In genomic region chrX:53081925-53082772, GRCh38 we compare ENCODE assay signal across 1 cellular context.
TF ChIP-seq lines count a peak whose summit lies in the region.

TSS of gene TSPYL2 (plus strand) at chrX:53082367. CDS start at chrX:53082499, 132 bp downstream.

TF ChIP-seq in HepG2, 621 proteins besides CTCF, POLR2A, EP300 and RAD21 (continued from another document and continues in another):
- TF ChIP-seq ARID4A (CRISPR knock-in tag; IDR thresholded peaks at IDR 0.05; ENCODE audit: borderline replicate concordance): peak; percentile 87; the same call in 1 of the 2 replicates
- peak; percentile 61; the same call in 1 of the 2 replicates for TF ChIP-seq CEBPB (IDR thresholded peaks at IDR 0.05; ENCODE audit: borderline replicate concordance, low read depth, low read length)
- TF ChIP-seq ZNF10 (CRISPR knock-in tag; IDR thresholded peaks at IDR 0.05; ENCODE audit: borderline replicate concordance, low read depth): no peak
- no peak for TF ChIP-seq CERS6 (CRISPR knock-in tag; IDR thresholded peaks at IDR 0.05)
- TF ChIP-seq KDM3A (CRISPR knock-in tag; IDR thresholded peaks at IDR 0.05; ENCODE audit: low read depth): no peak
- no peak for TF ChIP-seq MEF2D (CRISPR knock-in tag; IDR thresholded peaks at IDR 0.05)
- no peak for TF ChIP-seq KLF12 (CRISPR knock-in tag; IDR thresholded peaks at IDR 0.05; ENCODE audit: borderline replicate concordance)
- TF ChIP-seq ZNF138 (CRISPR knock-in tag; IDR thresholded peaks at IDR 0.05; ENCODE audit: low read depth): no peak
- TF ChIP-seq PCBP2 (optimal IDR thresholded peaks at IDR 0.05; ENCODE audit: low read depth, low read length, poor library complexity, severe bottlenecking): no peak
- TF ChIP-seq SMYD3 (CRISPR knock-in tag; IDR thresholded peaks at IDR 0.05): no peak
- peak; percentile 68 for TF ChIP-seq GABPB1 (CRISPR knock-in tag; IDR thresholded peaks at IDR 0.05)
- no peak for TF ChIP-seq TFAP4 (IDR thresholded peaks at IDR 0.05; ENCODE audit: borderline replicate concordance, low read depth)
- no peak for TF ChIP-seq TIGD3 (CRISPR knock-in tag; IDR thresholded peaks at IDR 0.05; ENCODE audit: borderline replicate concordance)
- no peak for TF ChIP-seq ZNF670 (CRISPR knock-in tag; IDR thresholded peaks at IDR 0.05; ENCODE audit: borderline replicate concordance)
- TF ChIP-seq NR2C2 (CRISPR knock-in tag; IDR thresholded peaks at IDR 0.05; ENCODE audit: borderline replicate concordance): peak; percentile 48
- TF ChIP-seq TFDP2 (CRISPR knock-in tag; IDR thresholded peaks at IDR 0.05): peak; percentile 58
- no peak for TF ChIP-seq MLLT10 (CRISPR knock-in tag; IDR thresholded peaks at IDR 0.05)
- no peak for TF ChIP-seq RBAK (CRISPR knock-in tag; IDR thresholded peaks at IDR 0.05)
- no peak for TF ChIP-seq ZNF598 (CRISPR knock-in tag; IDR thresholded peaks at IDR 0.05; ENCODE audit: borderline replicate concordance)
- TF ChIP-seq, protein P1, sequence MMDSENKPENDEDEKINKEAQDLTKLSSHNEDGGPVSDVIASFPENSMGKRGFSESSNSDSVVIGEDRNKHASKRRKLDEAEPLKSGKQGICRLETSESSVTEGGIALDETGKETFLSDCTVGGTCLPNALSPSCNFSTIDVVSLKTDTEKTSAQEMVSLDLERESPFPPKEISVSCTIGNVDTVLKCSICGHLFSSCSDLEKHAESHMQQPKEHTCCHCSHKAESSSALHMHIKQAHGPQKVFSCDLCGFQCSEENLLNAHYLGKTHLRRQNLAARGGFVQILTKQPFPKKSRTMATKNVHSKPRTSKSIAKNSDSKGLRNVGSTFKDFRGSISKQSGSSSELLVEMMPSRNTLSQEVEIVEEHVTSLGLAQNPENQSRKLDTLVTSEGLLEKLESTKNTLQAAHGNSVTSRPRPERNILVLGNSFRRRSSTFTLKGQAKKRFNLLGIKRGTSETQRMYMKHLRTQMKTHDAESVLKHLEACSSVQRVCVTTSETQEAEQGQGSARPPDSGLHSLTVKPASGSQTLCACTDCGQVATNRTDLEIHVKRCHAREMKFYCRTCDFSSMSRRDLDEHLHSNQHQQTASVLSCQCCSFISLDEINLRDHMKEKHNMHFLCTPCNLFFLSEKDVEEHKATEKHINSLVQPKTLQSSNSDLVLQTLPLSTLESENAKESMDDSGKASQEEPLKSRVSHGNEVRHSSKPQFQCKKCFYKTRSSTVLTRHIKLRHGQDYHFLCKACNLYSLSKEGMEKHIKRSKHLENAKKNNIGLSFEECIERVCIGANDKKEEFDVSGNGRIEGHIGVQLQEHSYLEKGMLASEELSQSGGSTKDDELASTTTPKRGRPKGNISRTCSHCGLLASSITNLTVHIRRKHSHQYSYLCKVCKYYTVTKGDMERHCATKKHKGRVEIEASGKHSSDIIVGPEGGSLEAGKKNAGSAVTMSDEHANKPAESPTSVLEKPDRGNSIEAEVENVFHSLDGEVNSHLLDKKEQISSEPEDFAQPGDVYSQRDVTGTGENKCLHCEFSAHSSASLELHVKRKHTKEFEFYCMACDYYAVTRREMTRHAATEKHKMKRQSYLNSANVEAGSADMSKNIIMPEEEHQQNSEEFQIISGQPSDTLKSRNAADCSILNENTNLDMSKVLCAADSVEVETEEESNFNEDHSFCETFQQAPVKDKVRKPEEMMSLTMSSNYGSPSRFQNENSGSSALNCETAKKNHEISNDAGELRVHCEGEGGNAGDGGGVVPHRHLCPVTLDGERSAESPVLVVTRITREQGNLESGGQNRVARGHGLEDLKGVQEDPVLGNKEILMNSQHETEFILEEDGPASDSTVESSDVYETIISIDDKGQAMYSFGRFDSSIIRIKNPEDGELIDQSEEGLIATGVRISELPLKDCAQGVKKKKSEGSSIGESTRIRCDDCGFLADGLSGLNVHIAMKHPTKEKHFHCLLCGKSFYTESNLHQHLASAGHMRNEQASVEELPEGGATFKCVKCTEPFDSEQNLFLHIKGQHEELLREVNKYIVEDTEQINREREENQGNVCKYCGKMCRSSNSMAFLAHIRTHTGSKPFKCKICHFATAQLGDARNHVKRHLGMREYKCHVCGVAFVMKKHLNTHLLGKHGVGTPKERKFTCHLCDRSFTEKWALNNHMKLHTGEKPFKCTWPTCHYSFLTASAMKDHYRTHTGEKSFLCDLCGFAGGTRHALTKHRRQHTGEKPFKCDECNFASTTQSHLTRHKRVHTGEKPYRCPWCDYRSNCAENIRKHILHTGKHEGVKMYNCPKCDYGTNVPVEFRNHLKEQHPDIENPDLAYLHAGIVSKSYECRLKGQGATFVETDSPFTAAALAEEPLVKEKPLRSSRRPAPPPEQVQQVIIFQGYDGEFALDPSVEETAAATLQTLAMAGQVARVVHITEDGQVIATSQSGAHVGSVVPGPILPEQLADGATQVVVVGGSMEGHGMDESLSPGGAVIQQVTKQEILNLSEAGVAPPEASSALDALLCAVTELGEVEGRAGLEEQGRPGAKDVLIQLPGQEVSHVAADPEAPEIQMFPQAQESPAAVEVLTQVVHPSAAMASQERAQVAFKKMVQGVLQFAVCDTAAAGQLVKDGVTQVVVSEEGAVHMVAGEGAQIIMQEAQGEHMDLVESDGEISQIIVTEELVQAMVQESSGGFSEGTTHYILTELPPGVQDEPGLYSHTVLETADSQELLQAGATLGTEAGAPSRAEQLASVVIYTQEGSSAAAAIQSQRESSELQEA (CRISPR knock-in tag; IDR thresholded peaks at IDR 0.05; ENCODE audit: not compliant biosample characterization): no peak
- no peak for TF ChIP-seq U2AF2 (IDR thresholded peaks at IDR 0.05; ENCODE audit: low read depth, low read length)
- TF ChIP-seq RBM22 (optimal IDR thresholded peaks at IDR 0.05; ENCODE audit: low read length): no peak
- TF ChIP-seq, protein P2, sequence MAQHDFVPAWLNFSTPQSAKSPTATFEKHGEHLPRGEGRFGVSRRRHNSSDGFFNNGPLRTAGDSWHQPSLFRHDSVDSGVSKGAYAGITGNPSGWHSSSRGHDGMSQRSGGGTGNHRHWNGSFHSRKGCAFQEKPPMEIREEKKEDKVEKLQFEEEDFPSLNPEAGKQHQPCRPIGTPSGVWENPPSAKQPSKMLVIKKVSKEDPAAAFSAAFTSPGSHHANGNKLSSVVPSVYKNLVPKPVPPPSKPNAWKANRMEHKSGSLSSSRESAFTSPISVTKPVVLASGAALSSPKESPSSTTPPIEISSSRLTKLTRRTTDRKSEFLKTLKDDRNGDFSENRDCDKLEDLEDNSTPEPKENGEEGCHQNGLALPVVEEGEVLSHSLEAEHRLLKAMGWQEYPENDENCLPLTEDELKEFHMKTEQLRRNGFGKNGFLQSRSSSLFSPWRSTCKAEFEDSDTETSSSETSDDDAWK (CRISPR knock-in tag; IDR thresholded peaks at IDR 0.05): no peak
- TF ChIP-seq NFYB (CRISPR knock-in tag; IDR thresholded peaks at IDR 0.05): peak; percentile 85
- TF ChIP-seq GMEB1 (CRISPR knock-in tag; IDR thresholded peaks at IDR 0.05; ENCODE audit: borderline replicate concordance): peak; percentile 65
- TF ChIP-seq SRSF9 (IDR thresholded peaks at IDR 0.05; ENCODE audit: borderline replicate concordance, insufficient read depth, low read depth, low read length, poor library complexity, severe bottlenecking): no peak
- no peak for TF ChIP-seq LCORL (IDR thresholded peaks at IDR 0.05)
- no peak; the same call in 1 of the 2 replicates for TF ChIP-seq LCORL (CRISPR knock-in tag; IDR thresholded peaks at IDR 0.05)
- no peak for TF ChIP-seq HOXD1 (CRISPR knock-in tag; IDR thresholded peaks at IDR 0.05)
- TF ChIP-seq NCOR1 (IDR thresholded peaks at IDR 0.05; ENCODE audit: borderline replicate concordance, low read length): no peak
- TF ChIP-seq USF2 (IDR thresholded peaks at IDR 0.05; ENCODE audit: low read depth, low read length): no peak
- TF ChIP-seq USF2 (CRISPR knock-in tag; IDR thresholded peaks at IDR 0.05; ENCODE audit: borderline replicate concordance): no peak
- TF ChIP-seq NFIB (CRISPR knock-in tag; IDR thresholded peaks at IDR 0.05; ENCODE audit: borderline replicate concordance): no peak
- TF ChIP-seq MAZ (IDR thresholded peaks at IDR 0.05; ENCODE audit: borderline replicate concordance, low read depth, low read length): 0 out of 2 replicates have a peak, but pooled peaks have one; percentile 10
- TF ChIP-seq MAZ (CRISPR knock-in tag; IDR thresholded peaks at IDR 0.05; ENCODE audit: low read depth): no peak
- TF ChIP-seq ZNF768 (CRISPR knock-in tag; IDR thresholded peaks at IDR 0.05): peak; percentile 44; the same call in 1 of the 2 replicates
- no peak for TF ChIP-seq SOX6 (IDR thresholded peaks at IDR 0.05)
- 0 out of 2 replicates have a peak, but pooled peaks have one; percentile 37 for TF ChIP-seq SOX6 (CRISPR knock-in tag; IDR thresholded peaks at IDR 0.05)
